In the genomic region with DNA sequence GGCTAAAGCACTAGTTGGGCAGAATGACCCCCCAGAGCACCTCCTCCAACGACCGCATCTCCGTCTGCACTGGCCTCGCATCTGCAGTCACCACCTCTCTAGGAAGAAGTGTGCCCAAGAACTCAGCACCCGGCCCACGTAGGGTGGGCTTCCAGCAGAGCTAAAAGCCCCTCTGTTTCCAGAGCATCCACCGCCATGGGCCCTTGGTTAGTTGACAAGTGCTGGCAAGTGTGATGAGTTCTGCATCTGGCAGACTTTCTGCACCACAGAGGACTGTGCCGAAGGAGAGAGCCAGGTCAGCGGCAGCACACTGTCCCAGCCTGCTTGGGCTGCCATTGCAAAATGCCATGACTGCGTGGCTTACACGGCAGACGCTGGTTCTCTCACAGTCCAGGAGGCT, we compare ENCODE assay signal across 23 cellular contexts.
"Had no signal": no experiment of that assay in that cellular context is flagged by ENCODE, and none has a peak within 500 bp of the region (broad histone marks: within the 10 kb centered on the region; RNA-seq: fewer than 3 reads in every experiment).

No MANE protein-coding gene starts in this region.

- ATAC-seq: heart right ventricle; left cardiac atrium; left lobe of liver; lower lobe of right lung; naive thymus-derived CD8-positive, alpha-beta T cell; right cardiac atrium; stimulated activated memory B cell treated with anti-CD40 and anti-IgM and Interleukin-4, amounts not matched to agents 10 μg/mL and 1 μg/mL and 100 μg/mL, for 72 hours; stimulated activated naive CD8-positive, alpha-beta T cell treated with anti-CD3 and anti-CD28 coated beads, Interleukin-15, amount 100 ng/mL, for 72 hours had no signal

- H3K4me1 Mint-ChIP-seq: stimulated activated memory B cell treated with anti-CD40 and anti-IgM and Interleukin-4, amounts not matched to agents 10 μg/mL and 1 μg/mL and 100 μg/mL, for 72 hours; stimulated activated naive CD8-positive, alpha-beta T cell treated with anti-CD3 and anti-CD28 coated beads, Interleukin-15, amount 100 ng/mL, for 72 hours had no signal

- H3K9me3 Mint-ChIP-seq: naive thymus-derived CD8-positive, alpha-beta T cell; stimulated activated memory B cell treated with anti-CD40 and anti-IgM and Interleukin-4, amounts not matched to agents 10 μg/mL and 1 μg/mL and 100 μg/mL, for 72 hours; stimulated activated naive CD8-positive, alpha-beta T cell treated with anti-CD3 and anti-CD28 coated beads, Interleukin-15, amount 100 ng/mL, for 72 hours; type B pancreatic cell had no signal

- H3K27ac Mint-ChIP-seq: naive thymus-derived CD8-positive, alpha-beta T cell; stimulated activated memory B cell treated with anti-CD40 and anti-IgM and Interleukin-4, amounts not matched to agents 10 μg/mL and 1 μg/mL and 100 μg/mL, for 72 hours; stimulated activated naive CD8-positive, alpha-beta T cell treated with anti-CD3 and anti-CD28 coated beads, Interleukin-15, amount 100 ng/mL, for 72 hours; type B pancreatic cell had no signal

- H3K27me3 Mint-ChIP-seq: naive thymus-derived CD8-positive, alpha-beta T cell; stimulated activated memory B cell treated with anti-CD40 and anti-IgM and Interleukin-4, amounts not matched to agents 10 μg/mL and 1 μg/mL and 100 μg/mL, for 72 hours; stimulated activated naive CD8-positive, alpha-beta T cell treated with anti-CD3 and anti-CD28 coated beads, Interleukin-15, amount 100 ng/mL, for 72 hours had no signal

- H3K4me3 Mint-ChIP-seq: naive thymus-derived CD8-positive, alpha-beta T cell; stimulated activated memory B cell treated with anti-CD40 and anti-IgM and Interleukin-4, amounts not matched to agents 10 μg/mL and 1 μg/mL and 100 μg/mL, for 72 hours; stimulated activated naive CD8-positive, alpha-beta T cell treated with anti-CD3 and anti-CD28 coated beads, Interleukin-15, amount 100 ng/mL, for 72 hours; type B pancreatic cell had no signal

- DNase-seq: heart right ventricle; islet precursor cell; left cardiac atrium; lower lobe of right lung; mammary epithelial cell; mesenchymal stem cell; ovary; retina; sigmoid colon; small intestine; stimulated activated CD4-positive, alpha-beta T cell treated with anti-CD3 and anti-CD28 coated beads, Interleukin-1b, Interleukin-23, amount 100 ng/mL, for 48 hours; stimulated activated CD4-positive, alpha-beta T cell treated with anti-CD3 and anti-CD28 coated beads, Interleukin-2, amount 100 ng/mL, for 48 hours; stimulated activated CD4-positive, alpha-beta T cell treated with anti-CD3 and anti-CD28 coated beads, Interleukin-4, amount 100 ng/mL, for 4 hours; stimulated activated CD8-positive, alpha-beta memory T cell treated with anti-CD3 and anti-CD28 coated beads, Interleukin-4, amount 100 ng/mL, for 48 hours; stimulated activated naive CD4-positive, alpha-beta T cell treated with Interleukin-2 at 50 U/mL for 16 hours; stimulated activated naive CD8-positive, alpha-beta T cell treated with anti-CD3 and anti-CD28 coated beads, Interleukin-15, amount 100 ng/mL, for 72 hours; substantia nigra; uterus had no signal

- H3K36me3 Mint-ChIP-seq: naive thymus-derived CD8-positive, alpha-beta T cell; type B pancreatic cell had no signal
